In genomic region chr12:116244001-116244400, GRCh38 we compare ENCODE assay signal across 10 cellular contexts. TPM values are rescaled to one million over a fixed set of nuclear protein-coding genes. Genes with fewer than 3 reads are reported as not detected.
DNase-seq lines count a peak whose midpoint lies in the region; ATAC-seq, FAIRE-seq and TF ChIP-seq lines count a peak whose summit lies in the region.
"Had no signal": no experiment of that assay in that cellular context is flagged by ENCODE, and none has a peak within 500 bp of the region (broad histone marks: within the 10 kb centered on the region; RNA-seq: fewer than 3 reads in every experiment).

No MANE protein-coding gene starts in this region.

- peaks cover 5 to 58% (median 50%) of the 10 kb centered on the region in 3 donors for H3K4me1 ChIP-seq in pancreas

- H3K4me3 ChIP-seq in HL-60 (replicated peaks; ENCODE audit: insufficient read depth, low read length) (no peak overlapping the region), epithelial cell of esophagus (ENCODE audit: low read length) (no peak overlapping the region), pancreas (no peak overlapping the region)

- 18 to 19% methylated on average over 2 of the region's 2 CpGs for WGBS in pancreas, 2 donors

- H3K27ac ChIP-seq in HL-60 (replicated peaks) (0 out of 2 replicates have a peak overlapping the region, but pooled peaks have one; percentile 16), pancreas (peak overlapping the region in 3 of 4 donors; percentile 40 to 76 (median 64))

- no peak for TF ChIP-seq CTCF in HL-60 (IDR thresholded peaks at IDR 0.05; ENCODE audit: insufficient read depth, low read length)
- TF ChIP-seq CTCF in epithelial cell of esophagus (IDR thresholded peaks at IDR 0.05; ENCODE audit: insufficient read depth, low read depth, low read length, missing control alignments), result no peak
- no peak for TF ChIP-seq CTCF in pancreas (IDR thresholded peaks at IDR 0.05)

- no peaks in the 10 kb centered on the region for H3K9me3 ChIP-seq in pancreas

- ATAC-seq in pancreas (peak; percentile 79 to 90 (median 86)), HG03442 (IDR thresholded peaks at IDR 0.05; ENCODE audit: unreplicated experiment) (no peak)
- ATAC-seq: HCT116 had no signal

- no peaks in the 10 kb centered on the region for H3K36me3 ChIP-seq in pancreas

- H3K27me3 ChIP-seq in HL-60 (ENCODE audit: insufficient read depth, poor library complexity, severe bottlenecking) (no peaks in the 10 kb centered on the region), pancreas (no peaks in the 10 kb centered on the region)

- intact Hi-C loops in pancreas (cut with DNase I), result loop anchor here in 1 of 3 donors (10.0 kb wide), 1 partner anchor 249 kb away; no protein-coding TSS in a partner anchor

- no peak for FAIRE-seq in pancreas (lab: Jason Lieb, UNC)
- FAIRE-seq: A204.1 had no signal

- DNase-seq in NCI-H2107 treated with DMSO at 0.1 percent for 48 hours (lab: John Stamatoyannopoulos, UW; ENCODE audit: unreplicated experiment) (peak; percentile 38), NCI-H2107 (lab: John Stamatoyannopoulos, UW) (no peak), HL-60 (ENCODE audit: low read depth in 1 of 2, low spot score in 1 of 2) (peak in 1 of 2 experiments; percentile 56), epithelial cell of esophagus (ENCODE audit: low read depth) (peak; percentile 64), pancreas (no peak), AG20443 (ENCODE audit: low spot score) (no peak), epidermal melanocyte (ENCODE audit: insufficient read length, low spot score) (no peak)

RNA-seq across cellular contexts. Expression of gene MED13L, which starts 33.5 kb away (rescaled TPM):
- total RNA-seq in pancreas, result 10 to 100 TPM; 49.1 to 93.8 (median 56.8) TPM
- polyA plus RNA-seq in pancreas, result 10 to 100 TPM; 10.3 to 15.6 TPM

Comparison
In these comparisons a context has a peak if more than half of its experiments do, and no peak if none do; other contexts are left out.
1. DNase-seq: peak in NCI-H2107 treated with DMSO at 0.1 percent for 48 hours (single experiment) and epithelial cell of esophagus (single experiment); none in NCI-H2107 (single experiment), pancreas (0 of 6), AG20443 (single experiment) and epidermal melanocyte (single experiment).